8 cellular contexts compared by ENCODE assay signal in genomic region chr7:111752022-111752582, GRCh38.
A peak's percentile ranks its signal among the peaks of the same experiment; 100 is the strongest.
DNase-seq lines count a peak whose midpoint lies in the region; ATAC-seq, FAIRE-seq and TF ChIP-seq lines count a peak whose summit lies in the region.

No MANE protein-coding gene starts in this region.

- H3K9me3 ChIP-seq in GM12878 (replicated peaks; ENCODE audit: control insufficient read depth, insufficient read depth, low read length) (no peaks in the 10 kb centered on the region), kidney (ENCODE audit: control insufficient read depth in 1 of 2, low read length in 2 of 2) (no peaks in the 10 kb centered on the region)

- POLR2A ChIA-PET in GM12878 (lab: Charles Lee) = no interaction called here

- H3K36me3 ChIP-seq in GM12878 (ENCODE audit: control insufficient read depth in 2 of 2, insufficient read depth in 2 of 2, low read length in 1 of 2) (no peaks in the 10 kb centered on the region), kidney (ENCODE audit: control insufficient read depth in 1 of 2, insufficient read depth in 2 of 2, low read length in 2 of 2) (no peaks in the 10 kb centered on the region)

- H3K4me3 ChIP-seq in GM12878 (no peak overlapping the region), kidney (ENCODE audit: low read length in 2 of 2) (no peak overlapping the region)

- H3K4me3 Mint-ChIP-seq in HFFc6 = no peak overlapping the region

- no peaks in the 10 kb centered on the region for H3K9me3 Mint-ChIP-seq in HFFc6

- ATAC-seq in GM12878 = peak; percentile 96

- TF ChIP-seq POLR2A in GM12878 (IDR thresholded peaks at IDR 0.05; ENCODE audit: low read depth, low read length) = no peak

- FAIRE-seq in GM12878 (lab: Jason Lieb, UNC) (no peak), kidney (lab: Jason Lieb, UNC) (no peak)

- H4K20me1 ChIP-seq in GM12878 (ENCODE audit: control insufficient read depth, insufficient read depth) = no peaks in the 10 kb centered on the region

- peak; percentile 69 for TF ChIP-seq RAD21 in GM12878 (IDR thresholded peaks at IDR 0.05; ENCODE audit: insufficient read depth, low read depth, low read length)

- H3K79me2 ChIP-seq in GM12878 (ENCODE audit: control insufficient read depth, insufficient read depth, low read length) = no peaks in the 10 kb centered on the region

- no peak for TF ChIP-seq EP300 in GM12878 (IDR thresholded peaks at IDR 0.05; ENCODE audit: borderline replicate concordance in 1 of 2, control insufficient read depth in 1 of 2, low read depth in 2 of 2, low read length in 2 of 2)

- in situ Hi-C loops in GM12878 (cut with MboI) = loop anchor here (25.0 kb wide), 1 partner anchor 1135 kb away; no protein-coding TSS in a partner anchor

- H3K27me3 Mint-ChIP-seq in HFFc6 (ENCODE audit: insufficient read depth) = no peaks in the 10 kb centered on the region; the same call in 1 of the 2 replicates

- H3K27ac ChIP-seq in GM12878 (ENCODE audit: control insufficient read depth, insufficient read depth) = no peak overlapping the region
- H3K27ac ChIP-seq in kidney (ENCODE audit: low read depth in 2 of 2, low read length in 2 of 2) = no peak overlapping the region

- CTCF ChIA-PET in GM12878 (lab: Yijun Ruan, JAX) = interaction anchor here (0.6 to 4.7 kb wide), 10 partner anchors 9 to 746 kb away, joined by 3 to 40 read pairs (median 4); no protein-coding TSS in a partner anchor

- 2% methylated on average over 4 of the region's 4 CpGs for WGBS in GM12878 (ENCODE audit: insufficient coverage, insufficient replicate concordance, low lambda C conversion rate, missing lambda C conversion rate)

- H3K9ac ChIP-seq in GM12878 (ENCODE audit: control insufficient read depth, insufficient read depth, low read length) (no peak overlapping the region), kidney (ENCODE audit: low read length in 2 of 2) (no peak overlapping the region)

- no peaks in the 10 kb centered on the region; the same call in 1 of the 2 replicates for H3K36me3 Mint-ChIP-seq in HFFc6 (ENCODE audit: low read depth)

- RAD21 ChIA-PET in GM12878 (lab: Charles Lee; ENCODE audit: unreplicated experiment) = interaction anchor here (0.6 to 2.8 kb wide), 4 partner anchors 10 to 704 kb away, joined by 4 to 18 read pairs (median 6); no protein-coding TSS in a partner anchor

- peak; percentile 30 for DNase-seq in NCI-H510A treated with DMSO at 0.1 percent for 48 hours (lab: John Stamatoyannopoulos, UW)
- no peak for DNase-seq in NCI-H510A (lab: John Stamatoyannopoulos, UW)
- DNase-seq in HFFc6 = peak; percentile 41
- DNase-seq in NCI-H1092 (lab: John Stamatoyannopoulos, UW) = peak; percentile 26
- peak in 4 of 5 experiments; percentile 6 to 59 (median 22) for DNase-seq in T-helper 2 cell
- no peak for DNase-seq in GM12878 (ENCODE audit: low read depth, low spot score)
- no peak for DNase-seq in kidney
- peak in 2 of 3 donors; percentile 18 to 25 for DNase-seq in stimulated activated CD4-positive, alpha-beta T cell treated with anti-CD3 and anti-CD28 coated beads, TNF-alpha, amount 100 ng/mL, for 1 hour (ENCODE audit: low read depth in 3 of 3, low spot score in 1 of 3)

- BruUV-seq in GM12878 (replicated peaks; lab: Mats Ljungman, UMichigan) = no TSS peak

- no peak overlapping the region for H3K27ac Mint-ChIP-seq in HFFc6

- H3K27me3 ChIP-seq in GM12878 (replicated peaks in 1 of 2; ENCODE audit: control insufficient read depth in 2 of 2, insufficient read depth in 2 of 2, low read length in 1 of 2) = no peaks in the 10 kb centered on the region

- SMC1A ChIA-PET in GM12878 (lab: Charles Lee; ENCODE audit: uncharacterized antibody, unreplicated experiment) = interaction anchor here (0.6 to 1.9 kb wide), 5 partner anchors 11 to 744 kb away, joined by 3 to 11 read pairs (median 4); no protein-coding TSS in a partner anchor

- intact Hi-C loops in GM12878 (cut with micrococcal nuclease; ENCODE audit: unreplicated experiment) (loop anchor here (1.0 kb wide), 2 partner anchors 103 to 744 kb away; no protein-coding TSS in a partner anchor), kidney (cut with DNase I) (no loop called here)

- peak; percentile 95 for TF ChIP-seq CTCF in HFFc6 (IDR thresholded peaks at IDR 0.05)
- TF ChIP-seq CTCF in GM12878 (IDR thresholded peaks at IDR 0.05 in 2 of 3, conservative IDR thresholded peaks at IDR 0.05 in 1 of 3; ENCODE audit: control insufficient read depth in 2 of 3, extremely low read depth in 1 of 3, insufficient read depth in 1 of 3, low read depth in 3 of 3, low read length in 3 of 3) = peak; percentile 61 to 88 (median 81)
- peak; percentile 73 for TF ChIP-seq CTCF in kidney (IDR thresholded peaks at IDR 0.05; ENCODE audit: borderline replicate concordance, extremely low read depth, insufficient read depth)

- H3K4me1 Mint-ChIP-seq in HFFc6 (ENCODE audit: low read depth) = peaks cover 32% of the 10 kb centered on the region

- H2AFZ ChIP-seq in GM12878 (ENCODE audit: control insufficient read depth, low read depth, low read length) = no peak overlapping the region

- H3K4me2 ChIP-seq in GM12878 (ENCODE audit: control insufficient read depth, insufficient read depth) = no peak overlapping the region

- H3K4me1 ChIP-seq in GM12878 (ENCODE audit: control insufficient read depth, insufficient read depth, low read length) (no peaks in the 10 kb centered on the region), kidney (ENCODE audit: control insufficient read depth in 1 of 2, insufficient read depth in 1 of 2, low read depth in 1 of 2, low read length in 2 of 2) (peaks cover 0 to 6% of the 10 kb centered on the region in 2 donors)

TF ChIP-seq in GM12878, 131 proteins besides CTCF, POLR2A, EP300 and RAD21:
- TF ChIP-seq YY1 (IDR thresholded peaks at IDR 0.05; ENCODE audit: low read depth, low read length) = peak; percentile 51; the same call in 1 of the 2 replicates
- TF ChIP-seq PAX8 (IDR thresholded peaks at IDR 0.05) = no peak
- peak; percentile 64; the same call in 1 of the 2 replicates for TF ChIP-seq SMC3 (IDR thresholded peaks at IDR 0.05; ENCODE audit: borderline replicate concordance, low read length)

Comparison
In these comparisons a context has a peak if more than half of its experiments do, and no peak if none do; other contexts are left out.
1. DNase-seq: peak in NCI-H510A treated with DMSO at 0.1 percent for 48 hours (single experiment), HFFc6 (single experiment), NCI-H1092 (single experiment), T-helper 2 cell (4 of 5) and stimulated activated CD4-positive, alpha-beta T cell treated with anti-CD3 and anti-CD28 coated beads, TNF-alpha, amount 100 ng/mL, for 1 hour (2 of 3); none in NCI-H510A (single experiment), GM12878 (single experiment) and kidney (single experiment).
2. Peak in every context shown above with its lines, with median percentiles within 50 percentile points of each other: CTCF ChIP-seq.